ENCODE assay signal across 11 cellular contexts in the genomic region with DNA sequence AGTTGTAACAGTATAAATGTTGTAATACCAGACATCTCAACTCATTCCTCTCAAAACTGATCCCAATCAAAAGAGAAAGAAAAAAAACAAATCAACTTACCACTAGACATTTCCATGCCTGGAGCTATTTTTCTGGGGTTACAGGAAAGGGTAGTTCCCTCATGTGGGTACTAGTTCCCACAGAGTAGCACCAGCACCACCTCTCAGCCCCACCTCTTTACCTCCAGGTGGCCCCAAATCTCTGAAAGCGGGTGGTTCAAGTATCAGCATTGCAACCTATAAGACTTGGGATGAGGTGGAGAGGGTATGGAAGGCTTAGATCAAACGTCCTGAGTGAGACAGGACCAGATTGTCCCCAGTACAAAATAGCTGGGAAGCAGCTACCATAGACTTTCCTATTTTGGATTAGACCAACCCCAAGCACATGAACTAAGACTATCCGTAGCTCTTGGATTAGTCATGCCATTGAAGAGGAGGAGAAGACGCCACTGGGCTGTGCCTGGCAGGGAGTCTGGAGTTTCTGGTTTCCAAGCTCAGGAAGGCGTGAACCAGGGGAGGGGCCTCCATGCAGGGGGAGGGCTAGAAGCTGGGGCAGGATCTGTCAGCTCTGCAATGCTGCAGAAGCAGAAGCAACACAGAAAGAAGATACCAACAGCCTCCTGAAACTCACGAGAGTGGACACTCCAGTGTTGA. TPM values are rescaled to one million over a fixed set of nuclear protein-coding genes. Genes with fewer than 3 reads are reported as not detected.
DNase-seq lines count a peak whose midpoint lies in the region; ATAC-seq, FAIRE-seq and TF ChIP-seq lines count a peak whose summit lies in the region.
"Had no signal": no experiment of that assay in that cellular context is flagged by ENCODE, and none has a peak within 500 bp of the region (broad histone marks: within the 10 kb centered on the region; RNA-seq: fewer than 3 reads in every experiment).

A gene with protein sequence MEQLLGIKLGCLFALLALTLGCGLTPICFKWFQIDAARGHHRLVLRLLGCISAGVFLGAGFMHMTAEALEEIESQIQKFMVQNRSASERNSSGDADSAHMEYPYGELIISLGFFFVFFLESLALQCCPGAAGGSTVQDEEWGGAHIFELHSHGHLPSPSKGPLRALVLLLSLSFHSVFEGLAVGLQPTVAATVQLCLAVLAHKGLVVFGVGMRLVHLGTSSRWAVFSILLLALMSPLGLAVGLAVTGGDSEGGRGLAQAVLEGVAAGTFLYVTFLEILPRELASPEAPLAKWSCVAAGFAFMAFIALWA (plus strand): TSS at position 620 of the 693 bp plus-strand sequence. CDS start 154 bp downstream, outside the sequence.

- H3K9me3 Mint-ChIP-seq in chondrocyte (ENCODE audit: low read depth) = no peaks in the 10 kb centered on the region

- no peak within 1 kb of the TSS for H3K27ac Mint-ChIP-seq in chondrocyte (ENCODE audit: unreplicated experiment)

- no peaks in the 10 kb centered on the region for H3K9me3 ChIP-seq in colonic mucosa
- no peaks in the 10 kb centered on the region for H3K9me3 ChIP-seq in mesenchymal stem cell (ENCODE audit: control insufficient read depth, low read length)

- H3K4me1 ChIP-seq in colonic mucosa = peaks cover 5% of the 10 kb centered on the region
- peaks cover 8% of the 10 kb centered on the region for H3K4me1 ChIP-seq in mesenchymal stem cell (ENCODE audit: control insufficient read depth, insufficient read depth, low read depth, low read length)

- FAIRE-seq in urothelium cell line (lab: Jason Lieb, UNC) = peak; percentile 96

- TF ChIP-seq CTCF in colonic mucosa (IDR thresholded peaks at IDR 0.05) (no peak), chondrocyte (IDR thresholded peaks at IDR 0.05) (no peak)

- H3K4me2 ChIP-seq in mesenchymal stem cell (ENCODE audit: low read length, poor library complexity, severe bottlenecking) = no peak within 1 kb of the TSS

- H3K4me3 Mint-ChIP-seq in chondrocyte (ENCODE audit: unreplicated experiment) = no peak within 1 kb of the TSS

- H3K4ac ChIP-seq in mesenchymal stem cell (ENCODE audit: low read depth in 1 of 2, low read length in 2 of 2) = no peak within 1 kb of the TSS

- H3K36me3 Mint-ChIP-seq in chondrocyte (ENCODE audit: low read depth) = peaks cover 26% of the 10 kb centered on the region

- H3K4me1 Mint-ChIP-seq in chondrocyte (ENCODE audit: low read depth) = peaks cover 18% of the 10 kb centered on the region

- H2BK5ac ChIP-seq in mesenchymal stem cell (ENCODE audit: low read depth, low read length, poor library complexity, severe bottlenecking) = no peak within 1 kb of the TSS

- no peak within 1 kb of the TSS for H2AFZ ChIP-seq in mesenchymal stem cell (ENCODE audit: low read depth, low read length)

- H3K27me3 ChIP-seq in colonic mucosa (no peaks in the 10 kb centered on the region), mesenchymal stem cell (ENCODE audit: control insufficient read depth in 1 of 2, insufficient read depth in 1 of 2, low read length in 2 of 2) (no peaks in the 10 kb centered on the region)

- peak within 1 kb of the TSS; percentile 21 for H3K27ac ChIP-seq in colonic mucosa
- no peak within 1 kb of the TSS for H3K27ac ChIP-seq in mesenchymal stem cell (ENCODE audit: low read length, poor library complexity, severe bottlenecking)
- H3K27ac ChIP-seq: C4-2B had no signal

- H2BK12ac ChIP-seq in mesenchymal stem cell (ENCODE audit: low read length in 2 of 2) = no peak within 1 kb of the TSS

- 35% methylated on average over 5 of the region's 6 CpGs for WGBS in mesenchymal stem cell

- H4K8ac ChIP-seq in mesenchymal stem cell (ENCODE audit: low read length) = no peak within 1 kb of the TSS

- peak; percentile 75 for DNase-seq in Right ventricle myocardium superior
- DNase-seq in cardiac septum (ENCODE audit: low spot score) = no peak
- peak; percentile 92 for DNase-seq in colonic mucosa
- peak; percentile 57 for DNase-seq in mesenchymal stem cell
- no peak for DNase-seq in urothelium cell line (ENCODE audit: low spot score)
- no peak for DNase-seq in chondrocyte (ENCODE audit: low spot score)
- DNase-seq in cerebellum (ENCODE audit: low spot score) = no peak
- DNase-seq: glutamatergic neuron, NCI-H1930 had no signal

- no peak within 1 kb of the TSS for H3K18ac ChIP-seq in mesenchymal stem cell (ENCODE audit: low read depth in 1 of 2, low read length in 2 of 2)

- no peak within 1 kb of the TSS for H3K14ac ChIP-seq in mesenchymal stem cell (ENCODE audit: low read length in 2 of 2)

- H2BK15ac ChIP-seq in mesenchymal stem cell (ENCODE audit: low read depth, poor library complexity, severe bottlenecking) = no peak within 1 kb of the TSS

- no peak within 1 kb of the TSS for H2BK120ac ChIP-seq in mesenchymal stem cell (ENCODE audit: low read depth, low read length)

- no peaks in the 10 kb centered on the region for H3K27me3 Mint-ChIP-seq in chondrocyte (ENCODE audit: low read depth)

- no peak within 1 kb of the TSS for H3K23ac ChIP-seq in mesenchymal stem cell (ENCODE audit: low read length in 2 of 2)

- H3K36me3 ChIP-seq in colonic mucosa (peaks cover 11% of the 10 kb centered on the region), mesenchymal stem cell (ENCODE audit: control insufficient read depth in 1 of 2, insufficient read depth in 2 of 2, low read depth in 1 of 2, low read length in 2 of 2) (peaks cover 22 to 40% of the 10 kb centered on the region in 2 experiments)

- H4K91ac ChIP-seq in mesenchymal stem cell (ENCODE audit: low read length) = no peak within 1 kb of the TSS

- H3K9ac ChIP-seq in colonic mucosa (ENCODE audit: low read depth in 2 of 2, low read length in 2 of 2) (peak within 1 kb of the TSS in 1 of 2 donors; percentile 43), mesenchymal stem cell (ENCODE audit: low read length) (no peak within 1 kb of the TSS)

- H3K4me3 ChIP-seq in colonic mucosa (no peak within 1 kb of the TSS), mesenchymal stem cell (ENCODE audit: insufficient read depth in 1 of 2, low read depth in 1 of 2, low read length in 2 of 2) (no peak within 1 kb of the TSS)

- no peaks in the 10 kb centered on the region for H3K79me1 ChIP-seq in mesenchymal stem cell (replicated peaks; ENCODE audit: low read length, poor library complexity, severe bottlenecking)

- ATAC-seq in Right ventricle myocardium superior (ENCODE audit: poor library complexity) = peak; percentile 51
- no peak for ATAC-seq in GM19351 (IDR thresholded peaks at IDR 0.05; ENCODE audit: unreplicated experiment)

- H2AK5ac ChIP-seq in mesenchymal stem cell (ENCODE audit: low read length, severe bottlenecking) = no peak within 1 kb of the TSS

- intact Hi-C loops in Right ventricle myocardium superior (cut with DNase I) = no loop called here
- intact Hi-C loops in cardiac septum (cut with DNase I) = no loop called here
- intact Hi-C loops in colonic mucosa (cut with DNase I) = no loop called here

RNA-seq across cellular contexts. Expression of the gene that starts here (rescaled TPM):
- total RNA-seq in Right ventricle myocardium superior (not detected), cardiac septum (not detected), colonic mucosa (1 to 10 TPM; 1.2 to 3.0 TPM), chondrocyte (not detected in 3 replicates), cerebellum (not detected)
- polyA plus RNA-seq in mesenchymal stem cell (2013, experiment 1 of 2) = not detected
- not detected for polyA plus RNA-seq in mesenchymal stem cell (2013, experiment 2 of 2)

Comparison
In these comparisons a context has a peak if more than half of its experiments do, and no peak if none do; other contexts are left out.
1. Peak in DNase-seq and ATAC-seq in Right ventricle myocardium superior; RNA of the gene not detected or under 1 TPM.
2. DNase-seq: peak in colonic mucosa (single experiment) and mesenchymal stem cell (single experiment); none in cardiac septum (single experiment), urothelium cell line (single experiment), chondrocyte (single experiment) and cerebellum (single experiment).